ENCODE assay signal across 8 cellular contexts in genomic region chr3:132721479-132722164, GRCh38. TPM values are rescaled to one million over a fixed set of nuclear protein-coding genes. Genes with fewer than 3 reads are reported as not detected.
DNase-seq lines count a peak whose midpoint lies in the region; ATAC-seq and TF ChIP-seq lines count a peak whose summit lies in the region.

No MANE protein-coding gene starts in this region.

- no peak for TF ChIP-seq POLR2A in prostate gland (IDR thresholded peaks at IDR 0.05)

- H3K27me3 ChIP-seq in NT2/D1 (ENCODE audit: insufficient read depth, insufficient read length) (no peaks in the 10 kb centered on the region), right cardiac atrium (ENCODE audit: control insufficient read depth, insufficient read depth) (no peaks in the 10 kb centered on the region), prostate gland (replicated peaks; ENCODE audit: insufficient read depth) (no peaks in the 10 kb centered on the region)

- H3K27ac ChIP-seq in right cardiac atrium (ENCODE audit: low read length) = peak overlapping the region; percentile 77
- H3K27ac ChIP-seq in prostate gland = peak overlapping the region; percentile 90 to 94

- peaks cover 33% of the 10 kb centered on the region for H3K4me1 Mint-ChIP-seq in activated CD8-positive, alpha-beta memory T cell treated with anti-CD3 and anti-CD28 coated beads, Interleukin-2, amount 10 ng/mL, durations not matched to agents 7 days and 5 days

- DNase-seq in activated CD8-positive, alpha-beta memory T cell treated with anti-CD3 and anti-CD28 coated beads, Interleukin-2, amount 10 ng/mL, durations not matched to agents 7 days and 5 days = no peak
- DNase-seq in activated CD8-positive, alpha-beta memory T cell treated with anti-CD3 and anti-CD28 coated beads, Interleukin-2, amount 50 U/mL, for 4 hours = no peak
- DNase-seq in NT2/D1 (ENCODE audit: low read depth, low spot score) (no peak), anterior cingulate cortex (lab: John Stamatoyannopoulos, UW) (peak in 33 of 58 donors; percentile 4 to 82 (median 63)), right cardiac atrium (peak; percentile 76 to 91 (median 89)), prostate gland (ENCODE audit: low spot score) (peak; percentile 42), GM20000 (ENCODE audit: low spot score) (no peak)

- CTCF ChIA-PET in activated CD8-positive, alpha-beta memory T cell treated with anti-CD3 and anti-CD28 coated beads, Interleukin-2, amount 10 ng/mL, durations not matched to agents 7 days and 5 days (lab: Charles Lee) = no interaction called here

- H3K4me3 Mint-ChIP-seq in activated CD8-positive, alpha-beta memory T cell treated with anti-CD3 and anti-CD28 coated beads, Interleukin-2, amount 10 ng/mL, durations not matched to agents 7 days and 5 days = peak overlapping the region; percentile 86

- TF ChIP-seq CTCF in prostate gland (IDR thresholded peaks at IDR 0.05) (peak in 2 of 4 experiments; percentile 45 to 58), GM20000 (IDR thresholded peaks at IDR 0.05; ENCODE audit: extremely low read depth, missing control alignments) (no peak)

- H3K27ac Mint-ChIP-seq in activated CD8-positive, alpha-beta memory T cell treated with anti-CD3 and anti-CD28 coated beads, Interleukin-2, amount 10 ng/mL, durations not matched to agents 7 days and 5 days = peak overlapping the region; percentile 85

- no peaks in the 10 kb centered on the region for H3K27me3 Mint-ChIP-seq in activated CD8-positive, alpha-beta memory T cell treated with anti-CD3 and anti-CD28 coated beads, Interleukin-2, amount 10 ng/mL, durations not matched to agents 7 days and 5 days

- H3K4me3 ChIP-seq in NT2/D1 (ENCODE audit: insufficient read length, low read depth) = peak overlapping the region; percentile 75
- peak overlapping the region; percentile 67 for H3K4me3 ChIP-seq in right cardiac atrium (ENCODE audit: low read length)
- peak overlapping the region; percentile 81 to 96 for H3K4me3 ChIP-seq in prostate gland

- peak; percentile 29 for ATAC-seq in activated CD8-positive, alpha-beta memory T cell treated with anti-CD3 and anti-CD28 coated beads, Interleukin-2, amount 10 ng/mL, durations not matched to agents 7 days and 5 days
- ATAC-seq in HG03045 (IDR thresholded peaks at IDR 0.05; ENCODE audit: unreplicated experiment) = peak; percentile 28
- ATAC-seq in right cardiac atrium = peak; percentile 13 to 26

- H3K9ac ChIP-seq in NT2/D1 (ENCODE audit: insufficient read length, low read depth) = peak overlapping the region; percentile 95

- H3K9me3 ChIP-seq in NT2/D1 (ENCODE audit: insufficient read depth, low read length) (no peaks in the 10 kb centered on the region), right cardiac atrium (ENCODE audit: control insufficient read depth, low read length) (no peaks in the 10 kb centered on the region), prostate gland (no peaks in the 10 kb centered on the region)

- intact Hi-C loops in right cardiac atrium (cut with DNase I) (loop anchor here in 2 of 4 donors (10.0 kb wide), 1 partner anchor 853 kb away; the partner anchor contains the start of gene CDV3 (in 2 of the 2)), prostate gland (cut with DNase I) (loop anchor here (2.0 to 10.0 kb wide), 2 partner anchors 851 to 1203 kb away; partner anchors contain the start of gene CDV3)

- 3% methylated on average over 47 of the region's 47 CpGs for WGBS in right cardiac atrium
- WGBS in prostate gland = 3% methylated on average over 47 of the region's 47 CpGs

- no peaks in the 10 kb centered on the region for H3K9me3 Mint-ChIP-seq in activated CD8-positive, alpha-beta memory T cell treated with anti-CD3 and anti-CD28 coated beads, Interleukin-2, amount 10 ng/mL, durations not matched to agents 7 days and 5 days (ENCODE audit: low read depth)

- H3K4me1 ChIP-seq in NT2/D1 (ENCODE audit: insufficient read depth, insufficient read length) (no peaks in the 10 kb centered on the region), right cardiac atrium (ENCODE audit: control insufficient read depth, insufficient read depth, low read length) (peaks cover 4% of the 10 kb centered on the region), prostate gland (replicated peaks) (peaks cover 10% of the 10 kb centered on the region)

- peaks cover 22% of the 10 kb centered on the region for H3K36me3 ChIP-seq in NT2/D1 (ENCODE audit: insufficient read depth, insufficient read length, low read length)
- H3K36me3 ChIP-seq in prostate gland = no peaks in the 10 kb centered on the region

- H3K36me3 Mint-ChIP-seq in activated CD8-positive, alpha-beta memory T cell treated with anti-CD3 and anti-CD28 coated beads, Interleukin-2, amount 10 ng/mL, durations not matched to agents 7 days and 5 days = peaks cover 14% of the 10 kb centered on the region

RNA-seq across cellular contexts. Expression of gene NPHP3, which starts 0.6 kb away (rescaled TPM):
- total RNA-seq in activated CD8-positive, alpha-beta memory T cell treated with anti-CD3 and anti-CD28 coated beads, Interleukin-2, amount 10 ng/mL, durations not matched to agents 7 days and 5 days = 10 to 100 TPM; 13.2 to 18.5 TPM
- total RNA-seq in right cardiac atrium (10 to 100 TPM; 12.1 to 15.6 (median 14.1) TPM), prostate gland (10 to 100 TPM; 15.1 to 41.1 TPM)
- 10.7 TPM for polyA plus RNA-seq in right cardiac atrium

Comparison
In these comparisons a context has a peak if more than half of its experiments do, and no peak if none do; other contexts are left out.
1. DNase-seq: peak in anterior cingulate cortex (33 of 58), right cardiac atrium (3 of 3) and prostate gland (single experiment); none in activated CD8-positive, alpha-beta memory T cell treated with anti-CD3 and anti-CD28 coated beads, Interleukin-2, amount 10 ng/mL, durations not matched to agents 7 days and 5 days (single experiment), activated CD8-positive, alpha-beta memory T cell treated with anti-CD3 and anti-CD28 coated beads, Interleukin-2, amount 50 U/mL, for 4 hours (single experiment), NT2/D1 (single experiment) and GM20000 (single experiment).
2. Peak in every context shown above with its lines, with median percentiles within 50 percentile points of each other: ATAC-seq and H3K4me3 ChIP-seq.